Comparison of ENCODE assay signal across 8 cellular contexts in the genomic region with DNA sequence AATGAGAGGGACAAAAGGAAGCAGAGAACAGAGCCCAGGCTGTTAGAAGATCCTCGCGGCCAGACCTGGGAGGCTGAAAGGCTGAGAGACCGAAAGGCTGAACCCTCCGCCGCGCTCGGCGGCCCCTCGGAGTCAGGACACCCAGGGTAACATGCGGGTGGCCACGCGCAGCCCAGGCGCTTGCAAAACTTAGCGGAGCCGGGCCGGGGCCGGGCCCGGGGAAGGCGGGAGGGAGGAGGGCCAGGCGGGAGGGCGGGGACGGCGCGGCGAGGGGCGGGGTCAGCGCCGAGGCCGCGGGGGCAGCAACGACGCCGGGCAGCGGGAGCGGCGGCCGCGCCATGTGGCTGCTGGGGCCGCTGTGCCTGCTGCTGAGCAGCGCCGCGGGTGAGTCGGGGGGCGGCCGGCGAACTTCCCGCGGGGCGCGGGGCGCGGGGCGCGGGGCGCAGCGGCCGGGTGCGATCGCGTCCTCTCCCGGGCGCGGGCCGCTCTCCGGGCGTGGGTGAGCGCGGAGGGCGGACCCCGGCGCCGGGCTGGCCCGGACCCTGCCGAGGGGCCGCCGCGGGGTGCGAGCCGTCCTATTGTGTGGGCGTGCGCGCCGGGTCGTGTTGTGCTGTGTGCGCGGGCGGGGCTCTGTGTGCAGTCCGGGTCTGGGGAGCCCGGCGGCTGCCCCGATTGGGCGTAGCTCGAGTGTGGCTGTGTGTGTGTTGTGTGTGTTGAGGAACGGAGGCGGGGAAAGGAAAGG. TPM values are rescaled to one million over a fixed set of nuclear protein-coding genes. Genes with fewer than 3 reads are reported as not detected.
DNase-seq lines count a peak whose midpoint lies in the region; ATAC-seq and TF ChIP-seq lines count a peak whose summit lies in the region.

TSS of gene LDLRAD3 (plus strand) at position 302 of the 742 bp plus-strand sequence. CDS start at position 339, 37 bp downstream.

- H3K4me3 Mint-ChIP-seq in CD4-positive, alpha-beta T cell, result peak within 1 kb of the TSS; percentile 88
- H3K4me3 Mint-ChIP-seq in activated naive CD8-positive, alpha-beta T cell treated with anti-CD3 and anti-CD28 coated beads, Interleukin-2, amount 10 ng/mL, durations not matched to agents 7 days and 5 days, result peak within 1 kb of the TSS; percentile 78
- peak within 1 kb of the TSS; percentile 97 for H3K4me3 Mint-ChIP-seq in type B pancreatic cell

- POLR2A ChIA-PET in CD4-positive, alpha-beta T cell (lab: Charles Lee), result no interaction called here
- POLR2A ChIA-PET in activated naive CD8-positive, alpha-beta T cell treated with anti-CD3 and anti-CD28 coated beads, Interleukin-2, amount 10 ng/mL, durations not matched to agents 7 days and 5 days (lab: Charles Lee), result no interaction called here

- DNase-seq in CD4-positive, alpha-beta T cell, result peak in 5 of 10 experiments; percentile 2 to 38 (median 9)
- DNase-seq in HT1080 (ENCODE audit: low read depth) (peak; percentile 85), Peyer's patch (peak; percentile 20 to 80 (median 75)), Right ventricle myocardium inferior (ENCODE audit: missing footprints) (peak; percentile 90), occipital lobe (lab: John Stamatoyannopoulos, UW) (peak; percentile 49), type B pancreatic cell (ENCODE audit: extremely low spot score, unreplicated experiment) (peak; percentile 86)
- DNase-seq in activated naive CD8-positive, alpha-beta T cell treated with anti-CD3 and anti-CD28 coated beads, Interleukin-2, amount 10 ng/mL, durations not matched to agents 7 days and 5 days, result peak; percentile 60

- intact Hi-C loops in CD4-positive, alpha-beta T cell (cut with DNase I, micrococcal nuclease), result no loop called here
- intact Hi-C loops in Right ventricle myocardium inferior (cut with DNase I), result loop anchor here (5.0 kb wide), 1 partner anchor 282 kb away; the partner anchor contains the start of gene TRIM44

- no peak within 1 kb of the TSS for H3K27ac ChIP-seq in CD4-positive, alpha-beta T cell (ENCODE audit: low read depth, low read length)
- peak within 1 kb of the TSS; percentile 4 to 80 (median 64) for H3K27ac ChIP-seq in Peyer's patch

- no peaks in the 10 kb centered on the region for H3K36me3 ChIP-seq in Peyer's patch

- H3K4me3 ChIP-seq in Peyer's patch, result peak within 1 kb of the TSS; percentile 35 to 80 (median 52)

- H3K36me3 Mint-ChIP-seq in CD4-positive, alpha-beta T cell (ENCODE audit: low read depth), result no peaks in the 10 kb centered on the region
- no peaks in the 10 kb centered on the region for H3K36me3 Mint-ChIP-seq in activated naive CD8-positive, alpha-beta T cell treated with anti-CD3 and anti-CD28 coated beads, Interleukin-2, amount 10 ng/mL, durations not matched to agents 7 days and 5 days
- H3K36me3 Mint-ChIP-seq in type B pancreatic cell, result no peaks in the 10 kb centered on the region

- peaks cover 77% of the 10 kb centered on the region for H3K27me3 Mint-ChIP-seq in CD4-positive, alpha-beta T cell
- H3K27me3 Mint-ChIP-seq in activated naive CD8-positive, alpha-beta T cell treated with anti-CD3 and anti-CD28 coated beads, Interleukin-2, amount 10 ng/mL, durations not matched to agents 7 days and 5 days, result peaks cover 51% of the 10 kb centered on the region
- H3K27me3 Mint-ChIP-seq in type B pancreatic cell, result peaks cover 29% of the 10 kb centered on the region

- H3K9me3 Mint-ChIP-seq in CD4-positive, alpha-beta T cell, result no peaks in the 10 kb centered on the region
- no peaks in the 10 kb centered on the region for H3K9me3 Mint-ChIP-seq in activated naive CD8-positive, alpha-beta T cell treated with anti-CD3 and anti-CD28 coated beads, Interleukin-2, amount 10 ng/mL, durations not matched to agents 7 days and 5 days
- H3K9me3 Mint-ChIP-seq in type B pancreatic cell, result no peaks in the 10 kb centered on the region

- CTCF ChIA-PET in CD4-positive, alpha-beta T cell (lab: Charles Lee), result no interaction called here

- TF ChIP-seq POLR2A in Peyer's patch (IDR thresholded peaks at IDR 0.05), result no peak

- H3K4me1 Mint-ChIP-seq in CD4-positive, alpha-beta T cell (ENCODE audit: low read depth), result peaks cover 6% of the 10 kb centered on the region
- peaks cover 3% of the 10 kb centered on the region for H3K4me1 Mint-ChIP-seq in activated naive CD8-positive, alpha-beta T cell treated with anti-CD3 and anti-CD28 coated beads, Interleukin-2, amount 10 ng/mL, durations not matched to agents 7 days and 5 days
- H3K4me1 Mint-ChIP-seq in type B pancreatic cell (ENCODE audit: unreplicated experiment), result peaks cover 37% of the 10 kb centered on the region

- H3K27me3 ChIP-seq in CD4-positive, alpha-beta T cell (ENCODE audit: control insufficient read depth, insufficient read depth, low read length), result peaks cover 40% of the 10 kb centered on the region
- no peaks in the 10 kb centered on the region for H3K27me3 ChIP-seq in Peyer's patch

- no peak for ATAC-seq in CD4-positive, alpha-beta T cell (ENCODE audit: poor library complexity)
- ATAC-seq in GM19468 (IDR thresholded peaks at IDR 0.05; ENCODE audit: extremely low read depth, unreplicated experiment) (peak; percentile 39), Right ventricle myocardium inferior (peak; percentile 95)
- peak; percentile 79 for ATAC-seq in activated naive CD8-positive, alpha-beta T cell treated with anti-CD3 and anti-CD28 coated beads, Interleukin-2, amount 10 ng/mL, durations not matched to agents 7 days and 5 days (ENCODE audit: low read depth)

- no peak for TF ChIP-seq CTCF in CD4-positive, alpha-beta T cell (IDR thresholded peaks at IDR 0.05)
- TF ChIP-seq CTCF in Peyer's patch (IDR thresholded peaks at IDR 0.05), result no peak
- TF ChIP-seq CTCF in type B pancreatic cell (conservative IDR thresholded peaks at IDR 0.05), result no peak

- H3K4me1 ChIP-seq in Peyer's patch, result no peaks in the 10 kb centered on the region

- H3K27ac Mint-ChIP-seq in CD4-positive, alpha-beta T cell, result no peak within 1 kb of the TSS
- H3K27ac Mint-ChIP-seq in activated naive CD8-positive, alpha-beta T cell treated with anti-CD3 and anti-CD28 coated beads, Interleukin-2, amount 10 ng/mL, durations not matched to agents 7 days and 5 days, result no peak within 1 kb of the TSS
- peak within 1 kb of the TSS; percentile 85 for H3K27ac Mint-ChIP-seq in type B pancreatic cell

- H3K9me3 ChIP-seq in CD4-positive, alpha-beta T cell (ENCODE audit: control insufficient read depth, low read length), result no peaks in the 10 kb centered on the region
- no peaks in the 10 kb centered on the region for H3K9me3 ChIP-seq in Peyer's patch

RNA-seq across cellular contexts. Expression of gene LDLRAD3, which starts in this region (rescaled TPM):
- total RNA-seq in CD4-positive, alpha-beta T cell, result under 1 TPM; 0.19 to 0.20 TPM
- total RNA-seq in HT1080 (2014; rRNA removed; shearing (Covaris generic)), result 9.4 and 14.5 TPM in 2 replicates
- 23.8 and 26.3 TPM in 2 replicates for polyA plus RNA-seq in HT1080 (2015; cell fraction: cytosol; rRNA removed)
- polyA plus RNA-seq in HT1080 (2015; cell fraction: nucleus; rRNA removed), result 9.0 and 11.7 TPM in 2 replicates
- total RNA-seq in Peyer's patch, result 10 to 100 TPM in 1 of 4 donors, 1 to 10 TPM in 3; 1.2 to 14.0 (median 4.8) TPM
- total RNA-seq in activated naive CD8-positive, alpha-beta T cell treated with anti-CD3 and anti-CD28 coated beads, Interleukin-2, amount 10 ng/mL, durations not matched to agents 7 days and 5 days, result under 1 TPM in 1 of 2 experiments, not detected in 1; 0.09 TPM
- 1.7 TPM for total RNA-seq in Right ventricle myocardium inferior
- total RNA-seq in occipital lobe, result 58.8 TPM
- total RNA-seq in type B pancreatic cell (ENCODE audit: low replicate concordance), result 3.0 and 20.7 TPM in 2 replicates

Comparison
In these comparisons a context has a peak if more than half of its experiments do, and no peak if none do; other contexts are left out.
1. Peak in DNase-seq and ATAC-seq in activated naive CD8-positive, alpha-beta T cell treated with anti-CD3 and anti-CD28 coated beads, Interleukin-2, amount 10 ng/mL, durations not matched to agents 7 days and 5 days; RNA of the gene not detected or under 1 TPM.